ENCODE assay signal across 22 cellular contexts in the genomic region with DNA sequence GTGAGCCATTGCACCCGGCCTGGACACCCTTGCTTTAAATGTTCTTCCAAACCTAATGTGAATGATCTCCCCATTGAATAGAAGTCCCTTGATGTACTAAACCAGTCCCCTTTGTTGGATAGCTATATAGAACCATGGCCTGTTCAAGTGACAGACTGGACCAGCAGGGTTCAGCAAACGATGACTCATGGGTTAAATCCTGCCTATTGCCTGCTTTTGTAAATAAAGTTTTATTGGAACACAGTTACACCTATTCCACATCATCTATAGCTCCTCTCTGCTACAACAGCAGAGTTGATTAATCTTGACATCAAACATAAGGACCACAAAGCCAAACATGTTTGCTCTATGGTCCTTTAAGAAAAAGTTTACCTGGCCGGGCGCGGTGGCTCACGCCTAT. TPM values are rescaled to one million over a fixed set of nuclear protein-coding genes. Genes with fewer than 3 reads are reported as not detected.
DNase-seq lines count a peak whose midpoint lies in the region; ATAC-seq, FAIRE-seq and TF ChIP-seq lines count a peak whose summit lies in the region.
"Had no signal": no experiment of that assay in that cellular context is flagged by ENCODE, and none has a peak within 500 bp of the region (broad histone marks: within the 10 kb centered on the region; RNA-seq: fewer than 3 reads in every experiment).

No MANE protein-coding gene starts in this region.

- H3K27me3 ChIP-seq in right cardiac atrium (ENCODE audit: control insufficient read depth, insufficient read depth) (no peaks in the 10 kb centered on the region), endothelial cell of umbilical vein (ENCODE audit: control insufficient read depth in 2 of 2, insufficient read depth in 2 of 2, low read length in 2 of 2) (no peaks in the 10 kb centered on the region)
- H3K27me3 ChIP-seq: BE2C had no signal

- no peak overlapping the region for H3K4me3 Mint-ChIP-seq in effector memory CD8-positive, alpha-beta T cell
- H3K4me3 Mint-ChIP-seq: CD4-positive, alpha-beta T cell; HFFc6; IgD-negative memory B cell had no signal

- no peaks in the 10 kb centered on the region for H3K36me3 ChIP-seq in endothelial cell of umbilical vein (ENCODE audit: control insufficient read depth in 2 of 2, extremely low read depth in 1 of 2, insufficient read depth in 2 of 2, low read length in 2 of 2)
- H3K36me3 ChIP-seq: BE2C had no signal

- no peaks in the 10 kb centered on the region for H3K9me1 ChIP-seq in endothelial cell of umbilical vein (replicated peaks; ENCODE audit: control insufficient read depth, extremely low read depth, insufficient read depth, low read length)

- H3K27me3 Mint-ChIP-seq in effector memory CD8-positive, alpha-beta T cell, result peaks cover 10 to 11% of the 10 kb centered on the region in 2 donors
- H3K27me3 Mint-ChIP-seq: CD4-positive, alpha-beta T cell had no signal

- H3K4me3 ChIP-seq in right cardiac atrium (ENCODE audit: low read length) (no peak overlapping the region), endothelial cell of umbilical vein (replicated peaks in 1 of 3; ENCODE audit: insufficient read depth in 1 of 3, low read depth in 1 of 3, low read length in 3 of 3) (no peak overlapping the region)

- no peaks in the 10 kb centered on the region for H3K79me2 ChIP-seq in endothelial cell of umbilical vein (ENCODE audit: control insufficient read depth, insufficient read depth, low read length)

- no peak for TF ChIP-seq POLR2A in endothelial cell of umbilical vein (IDR thresholded peaks at IDR 0.05; ENCODE audit: low read depth, low read length)

- dilution Hi-C loops in endothelial cell of umbilical vein (cut with MboI; ENCODE audit: extremely low pct_ligation_motif_present, low sequenced_read_pairs), result no loop called here

- POLR2A ChIA-PET in endothelial cell of umbilical vein (lab: Charles Lee), result no interaction called here

- no peaks in the 10 kb centered on the region for H4K20me1 ChIP-seq in endothelial cell of umbilical vein (replicated peaks; ENCODE audit: control insufficient read depth, extremely low read depth, insufficient read depth, low read length)

- H3K27ac ChIP-seq in right cardiac atrium (ENCODE audit: low read length) (no peak overlapping the region), endothelial cell of umbilical vein (ENCODE audit: insufficient read depth, low read depth, low read length) (no peak overlapping the region)
- H3K27ac ChIP-seq: C4-2B, HL-60 had no signal

- no peaks in the 10 kb centered on the region for H3K9me3 Mint-ChIP-seq in effector memory CD8-positive, alpha-beta T cell
- H3K9me3 Mint-ChIP-seq: CD4-positive, alpha-beta T cell; HFFc6 had no signal

- BruUV-seq in endothelial cell of umbilical vein (replicated peaks; lab: Mats Ljungman, UMichigan), result no TSS peak

- no peak overlapping the region for H3K9ac ChIP-seq in endothelial cell of umbilical vein (replicated peaks; ENCODE audit: extremely low read depth, insufficient read depth, low read length)

- no peak for ATAC-seq in right cardiac atrium
- no peak for ATAC-seq in effector memory CD8-positive, alpha-beta T cell (replicated peaks)
- ATAC-seq: HCT116 had no signal

- H2AFZ ChIP-seq in endothelial cell of umbilical vein (ENCODE audit: low read depth, low read length), result no peak overlapping the region

- no peak overlapping the region for H3K27ac Mint-ChIP-seq in effector memory CD8-positive, alpha-beta T cell
- H3K27ac Mint-ChIP-seq: CD4-positive, alpha-beta T cell; HFFc6; IgD-negative memory B cell had no signal

- H3K9me3 ChIP-seq in right cardiac atrium (ENCODE audit: control insufficient read depth, low read length) (no peaks in the 10 kb centered on the region), endothelial cell of umbilical vein (replicated peaks; ENCODE audit: control insufficient read depth, insufficient read depth, low read length) (no peaks in the 10 kb centered on the region)
- H3K9me3 ChIP-seq: Caco-2 had no signal

- CTCF ChIA-PET in endothelial cell of umbilical vein (lab: Charles Lee), result interaction anchor here (1.2 to 1.3 kb wide), 2 partner anchors 9 to 40 kb away, joined by 3 read pairs; no protein-coding TSS in a partner anchor

- no peak for TF ChIP-seq CTCF in endothelial cell of umbilical vein (IDR thresholded peaks at IDR 0.05; ENCODE audit: extremely low read depth in 1 of 2, insufficient read depth in 1 of 2, low read depth in 1 of 2, low read length in 2 of 2)

- WGBS in right cardiac atrium, result 94% methylated on average over 6 of the region's 6 CpGs

- DNase-seq in right cardiac atrium, result peak in 2 of 3 donors; percentile 2 to 34
- no peak for DNase-seq in cardiac septum (ENCODE audit: low spot score)
- peak; percentile 16 for DNase-seq in NCI-H69 (lab: John Stamatoyannopoulos, UW)
- no peak for DNase-seq in endothelial cell of umbilical vein (ENCODE audit: low read depth, low spot score)
- no peak for DNase-seq in NCI-H1417 treated with DMSO at 0.1 percent for 48 hours (lab: John Stamatoyannopoulos, UW)
- DNase-seq in C1 segment of cervical spinal cord (lab: John Stamatoyannopoulos, UW), result no peak
- no peak for DNase-seq in effector memory CD8-positive, alpha-beta T cell
- DNase-seq: ACHN; BE2C; Caco-2; CD4-positive, alpha-beta T cell; DMS79 treated with DMSO at 0.1 percent for 48 hours; GF-D8; GOT3; H7; HFFc6 had no signal

- H3K4me1 ChIP-seq in right cardiac atrium (ENCODE audit: control insufficient read depth, insufficient read depth, low read length) (no peaks in the 10 kb centered on the region), endothelial cell of umbilical vein (ENCODE audit: control insufficient read depth, extremely low read depth, insufficient read depth, low read length) (peaks cover 4% of the 10 kb centered on the region)
- H3K4me1 ChIP-seq: BE2C, Caco-2 had no signal

- H3K4me1 Mint-ChIP-seq in effector memory CD8-positive, alpha-beta T cell (ENCODE audit: low read depth in 2 of 2), result no peaks in the 10 kb centered on the region
- H3K4me1 Mint-ChIP-seq: IgD-negative memory B cell had no signal

- no peak for FAIRE-seq in endothelial cell of umbilical vein (lab: Jason Lieb, UNC)
- FAIRE-seq: D721Med had no signal

- no peak overlapping the region for H3K4me2 ChIP-seq in endothelial cell of umbilical vein (ENCODE audit: insufficient read depth, low read length)

- intact Hi-C loops in right cardiac atrium (cut with DNase I) (no loop called here), cardiac septum (cut with DNase I) (no loop called here), endothelial cell of umbilical vein (cut with micrococcal nuclease) (no loop called here)

- no peaks in the 10 kb centered on the region for H3K36me3 Mint-ChIP-seq in effector memory CD8-positive, alpha-beta T cell (ENCODE audit: insufficient read depth)

TF ChIP-seq in endothelial cell of umbilical vein, 7 proteins besides CTCF, POLR2A, EP300 and RAD21:
- peak; percentile 6 for TF ChIP-seq JUN (IDR thresholded peaks at IDR 0.05; ENCODE audit: borderline replicate concordance, insufficient read depth, insufficient read length, low read depth)
- no peak for TF ChIP-seq GATA2 (IDR thresholded peaks at IDR 0.05; ENCODE audit: insufficient read depth, insufficient read length, low read depth, low read length)

RNA-seq across cellular contexts. Expression of a gene that starts 56.1 kb away (rescaled TPM):
- total RNA-seq in right cardiac atrium, result 10 to 100 TPM; 13.1 to 69.5 (median 29.2) TPM
- polyA plus RNA-seq in right cardiac atrium, result 12.7 TPM
- total RNA-seq in cardiac septum, result 16.3 TPM
- 0.73 TPM in 1 of 2 replicates, not detected in the other for total RNA-seq in endothelial cell of umbilical vein
- 0.06 and 0.14 TPM in 2 replicates for polyA plus RNA-seq in endothelial cell of umbilical vein
- 0.04 and 0.06 TPM in 2 replicates for polyA plus RNA-seq in endothelial cell of umbilical vein (2011; cell fraction: cytosol; rRNA removed)
- polyA plus RNA-seq in endothelial cell of umbilical vein (2011; cell fraction: nucleus; rRNA removed), result 0.14 TPM in 1 of 2 replicates, not detected in the other
- 0.31 and 0.40 TPM in 2 replicates for polyA plus RNA-seq in endothelial cell of umbilical vein (2012)
- 0.38 and 0.58 TPM in 2 replicates for polyA minus RNA-seq in endothelial cell of umbilical vein
- 11.9 TPM for polyA minus RNA-seq in endothelial cell of umbilical vein (2011; cell fraction: cytosol; rRNA and poly(A)+ RNA removed)
- polyA minus RNA-seq in endothelial cell of umbilical vein (2011; cell fraction: nucleus; rRNA and poly(A)+ RNA removed), result not detected in 2 replicates
- total RNA-seq: HT1080 had no signal
- polyA plus RNA-seq: IgD-negative memory B cell had no signal

Comparison
In these comparisons a context has a peak if more than half of its experiments do, and no peak if none do; other contexts are left out.
1. DNase-seq: peak in right cardiac atrium (2 of 3) and NCI-H69 (single experiment); none in cardiac septum (single experiment), endothelial cell of umbilical vein (single experiment), NCI-H1417 treated with DMSO at 0.1 percent for 48 hours (single experiment), C1 segment of cervical spinal cord (0 of 14) and effector memory CD8-positive, alpha-beta T cell (0 of 3).